Comparison of ENCODE assay signal across 1 cellular context in genomic region chr9:93057024-93057702, GRCh38.
TF ChIP-seq lines count a peak whose summit lies in the region.

No MANE protein-coding gene starts in this region.

TF ChIP-seq in GM23338, 12 proteins besides CTCF, POLR2A, EP300 and RAD21:
- no peak for TF ChIP-seq ETS1 (IDR thresholded peaks at IDR 0.05)
